Comparison of ENCODE assay signal across 18 cellular contexts in the genomic region with DNA sequence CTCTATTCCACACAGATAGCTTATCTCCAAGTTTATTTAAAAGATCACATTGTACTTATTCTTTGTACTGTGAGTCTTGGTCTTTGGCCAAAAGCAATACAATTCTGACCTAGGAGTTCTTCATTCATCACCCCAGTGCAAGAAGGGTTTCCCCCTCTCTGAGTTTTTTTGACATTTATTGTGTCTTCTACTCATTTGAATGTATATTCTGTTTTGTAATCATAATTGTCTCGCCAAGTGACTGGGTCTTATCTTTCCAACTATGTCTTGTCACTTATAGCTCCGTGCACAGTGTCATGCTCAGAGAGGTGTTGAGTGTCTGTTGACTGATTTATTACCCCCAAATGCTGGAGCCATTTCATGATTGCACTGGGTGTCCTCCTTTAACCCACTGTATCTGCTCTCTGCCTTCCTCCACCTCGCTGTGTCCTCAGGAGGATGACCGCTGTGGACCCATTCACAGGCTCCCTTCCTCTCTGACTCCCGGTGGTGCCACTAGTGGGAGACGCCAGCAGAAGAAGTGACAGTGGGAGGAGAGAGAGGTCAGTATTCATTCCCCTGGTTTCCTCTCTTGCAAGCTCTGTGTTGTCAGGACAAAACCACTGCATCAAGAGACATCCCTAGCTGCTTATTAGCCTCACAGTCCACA. TPM values are rescaled to one million over a fixed set of nuclear protein-coding genes. Genes with fewer than 3 reads are reported as not detected.
A peak's percentile ranks its signal among the peaks of the same experiment; 100 is the strongest.
DNase-seq lines count a peak whose midpoint lies in the region; ATAC-seq, FAIRE-seq and TF ChIP-seq lines count a peak whose summit lies in the region.
"Had no signal": no experiment of that assay in that cellular context is flagged by ENCODE, and none has a peak within 500 bp of the region (broad histone marks: within the 10 kb centered on the region; RNA-seq: fewer than 3 reads in every experiment).

No MANE protein-coding gene starts in this region.

- TF ChIP-seq RAD21 in IMR-90 (IDR thresholded peaks at IDR 0.05; ENCODE audit: low read length): no peak
- TF ChIP-seq RAD21 in SK-N-SH (IDR thresholded peaks at IDR 0.05; ENCODE audit: low read length): no peak

- H3K4me3 ChIP-seq in IMR-90 (ENCODE audit: insufficient read depth, low read depth, low read length) (no peak overlapping the region), bronchial epithelial cell (ENCODE audit: low read depth, low read length) (no peak overlapping the region), hepatocyte (no peak overlapping the region), SK-N-SH (ENCODE audit: low read depth in 2 of 2, low read length in 1 of 2) (no peak overlapping the region)
- H3K4me3 ChIP-seq: GM23338, Peyer's patch had no signal

- H3K79me2 ChIP-seq in hepatocyte (no peaks in the 10 kb centered on the region), SK-N-SH (ENCODE audit: insufficient read depth) (no peaks in the 10 kb centered on the region)

- H4K8ac ChIP-seq in IMR-90 (ENCODE audit: low read depth in 2 of 2, low read length in 2 of 2): no peak overlapping the region; a peak in 1 of 4 replicates

- H3K9me2 ChIP-seq in hepatocyte (replicated peaks; ENCODE audit: insufficient read depth) (no peaks in the 10 kb centered on the region), SK-N-SH (no peaks in the 10 kb centered on the region)

- 0 out of 3 replicates have a peak overlapping the region, but pooled peaks have one; percentile 24 for H2BK15ac ChIP-seq in IMR-90 (ENCODE audit: low read depth, low read length)

- intact Hi-C loops in IMR-90 (cut with micrococcal nuclease): no loop called here

- peak; percentile 18 for FAIRE-seq in bronchial epithelial cell (lab: Jason Lieb, UNC)
- FAIRE-seq: GM12891 had no signal

- no peak overlapping the region for H3K14ac ChIP-seq in IMR-90 (replicated peaks; ENCODE audit: low read depth, low read length)

- peak; percentile 16; the same call in 1 of the 2 replicates for ATAC-seq in IMR-90 (ENCODE audit: low read depth)
- ATAC-seq in HG02623 (IDR thresholded peaks at IDR 0.05; ENCODE audit: unreplicated experiment): no peak
- ATAC-seq in HG02678 (IDR thresholded peaks at IDR 0.05; ENCODE audit: unreplicated experiment): no peak
- ATAC-seq: GM23338 had no signal

- H3K36me3 ChIP-seq in IMR-90 (ENCODE audit: control insufficient read depth, insufficient read depth, low read length): no peaks in the 10 kb centered on the region
- H3K36me3 ChIP-seq in bronchial epithelial cell (ENCODE audit: control insufficient read depth, insufficient read depth, low read length): no peaks in the 10 kb centered on the region
- H3K36me3 ChIP-seq in hepatocyte (replicated peaks; ENCODE audit: insufficient read depth, low read depth): no peaks in the 10 kb centered on the region
- no peaks in the 10 kb centered on the region for H3K36me3 ChIP-seq in SK-N-SH (replicated peaks in 1 of 2; ENCODE audit: control insufficient read depth in 1 of 2, insufficient read depth in 2 of 2, low read length in 1 of 2)
- H3K36me3 ChIP-seq: Peyer's patch had no signal

- H3K9ac ChIP-seq in IMR-90 (ENCODE audit: low read depth, low read length) (no peak overlapping the region), SK-N-SH (no peak overlapping the region)

- H3K79me1 ChIP-seq in IMR-90 (ENCODE audit: low read depth in 1 of 2, low read length in 2 of 2): peaks cover 0 to 17% of the 10 kb centered on the region in 2 experiments; a peak in 2 of 4 replicates

- H3K4me2 ChIP-seq in IMR-90 (ENCODE audit: low read depth, low read length) (no peak overlapping the region), hepatocyte (peak overlapping the region; percentile 22), SK-N-SH (no peak overlapping the region)
- H3K4me2 ChIP-seq: GM23338 had no signal

- H2BK20ac ChIP-seq in IMR-90 (ENCODE audit: low read depth, low read length): peak overlapping the region; percentile 9; the same call in 1 of the 2 replicates

- TF ChIP-seq POLR2A in IMR-90 (IDR thresholded peaks at IDR 0.05; ENCODE audit: low read depth, low read length): no peak

- CTCF ChIA-PET in IMR-90 (lab: Yijun Ruan, JAX): no interaction called here
- CTCF ChIA-PET in SK-N-SH (lab: Yijun Ruan, JAX): interaction anchor here (0.9 to 1.7 kb wide), 3 partner anchors 9 to 23 kb away, joined by 3 to 6 read pairs (median 3); no protein-coding TSS in a partner anchor

- in situ Hi-C loops in IMR-90 (cut with MboI; ENCODE audit: low sequenced_read_pairs): no loop called here

- H2BK120ac ChIP-seq in IMR-90 (ENCODE audit: low read depth, low read length): peak overlapping the region; percentile 16; the same call in 1 of the 2 replicates

- H3F3A ChIP-seq in SK-N-SH (replicated peaks; ENCODE audit: insufficient read depth): no peaks in the 10 kb centered on the region

- no peak overlapping the region; the same call in 1 of the 2 replicates for H4K91ac ChIP-seq in IMR-90 (ENCODE audit: insufficient read depth, low read depth, low read length)

- dilution Hi-C loops in IMR-90 (cut with HindIII; ENCODE audit: low sequenced_read_pairs, unreplicated experiment): no loop called here

- no peak for DNase-seq in IMR-90
- DNase-seq in bronchial epithelial cell (ENCODE audit: low read depth): no peak
- no peak for DNase-seq in hepatocyte (ENCODE audit: low spot score)
- DNase-seq in NCI-H1436 (lab: John Stamatoyannopoulos, UW): no peak
- no peak for DNase-seq in SK-N-SH
- DNase-seq: Calu3; CD4-positive, CD25-positive, alpha-beta regulatory T cell; DMS79; NCI-H1092; NCI-H1694 treated with DMSO at 0.1 percent for 48 hours; NCI-H446; Peyer's patch; SHP77 treated with DMSO at 0.1 percent for 48 hours had no signal

- no TSS peak for BruUV-seq in IMR-90 (replicated peaks; lab: Mats Ljungman, UMichigan)

- no peak overlapping the region; the same call in 1 of the 2 replicates for H2AK5ac ChIP-seq in IMR-90 (ENCODE audit: low read depth, low read length)

- H2AFZ ChIP-seq in IMR-90 (replicated peaks; ENCODE audit: low read length, poor library complexity) (peak overlapping the region; percentile 52), hepatocyte (no peak overlapping the region), SK-N-SH (ENCODE audit: low read depth) (no peak overlapping the region)
- H2AFZ ChIP-seq: GM23338 had no signal

- H2BK5ac ChIP-seq in IMR-90 (ENCODE audit: low read depth, low read length, poor library complexity, severe bottlenecking): no peak overlapping the region

- peaks cover 9% of the 10 kb centered on the region for H3K4me1 ChIP-seq in IMR-90 (ENCODE audit: control insufficient read depth, insufficient read depth, low read length)
- no peaks in the 10 kb centered on the region for H3K4me1 ChIP-seq in hepatocyte (ENCODE audit: insufficient read depth)
- no peaks in the 10 kb centered on the region for H3K4me1 ChIP-seq in SK-N-SH (ENCODE audit: control insufficient read depth in 1 of 2, insufficient read depth in 2 of 2, low read depth in 1 of 2, low read length in 1 of 2)
- H3K4me1 ChIP-seq: Peyer's patch had no signal

- TF ChIP-seq CTCF in C4-2B (conservative IDR thresholded peaks at IDR 0.05) (no peak), IMR-90 (conservative IDR thresholded peaks at IDR 0.05; ENCODE audit: low read depth, low read length) (no peak), bronchial epithelial cell (IDR thresholded peaks at IDR 0.05; ENCODE audit: insufficient read depth, low read length, severe bottlenecking) (no peak), hepatocyte (IDR thresholded peaks at IDR 0.05; ENCODE audit: poor library complexity) (no peak), SK-N-SH (IDR thresholded peaks at IDR 0.05) (no peak)

- H3K9me1 ChIP-seq in IMR-90 (ENCODE audit: insufficient read depth, low read length): peaks cover 7% of the 10 kb centered on the region

- H3K27me3 ChIP-seq in IMR-90 (ENCODE audit: control insufficient read depth, insufficient read depth, low read length) (peaks cover 9% of the 10 kb centered on the region; the same call in 1 of the 2 replicates), bronchial epithelial cell (ENCODE audit: control insufficient read depth, insufficient read depth, low read length) (peaks cover 2% of the 10 kb centered on the region), hepatocyte (no peaks in the 10 kb centered on the region), SK-N-SH (ENCODE audit: insufficient read depth) (no peaks in the 10 kb centered on the region)
- H3K27me3 ChIP-seq: Peyer's patch had no signal

- no peak overlapping the region for H2AK9ac ChIP-seq in IMR-90 (replicated peaks; ENCODE audit: low read depth, low read length, poor library complexity)

- H3K18ac ChIP-seq in IMR-90 (ENCODE audit: low read depth, low read length): no peak overlapping the region; the same call in 1 of the 2 replicates

- no CpG with 5 or more reads among the region's 6 CpGs for WGBS in IMR-90 (ENCODE audit: extremely low coverage in 2 of 2, insufficient read length in 1 of 2), 2 experiments
- WGBS in hepatocyte (ENCODE audit: low lambda C conversion rate, missing lambda C conversion rate): 46% methylated on average over 6 of the region's 6 CpGs
- 79% methylated on average over 6 of the region's 6 CpGs for WGBS in SK-N-SH (ENCODE audit: low lambda C conversion rate)

- H3K23ac ChIP-seq in IMR-90 (ENCODE audit: low read depth, low read length): 0 out of 2 replicates have a peak overlapping the region, but pooled peaks have one; percentile 54

- H4K5ac ChIP-seq in IMR-90 (ENCODE audit: low read depth, low read length): no peak overlapping the region

- H3K9me3 ChIP-seq in IMR-90 (ENCODE audit: control insufficient read depth, insufficient read depth, low read length) (no peaks in the 10 kb centered on the region), hepatocyte (ENCODE audit: low read depth) (no peaks in the 10 kb centered on the region), SK-N-SH (no peaks in the 10 kb centered on the region)
- H3K9me3 ChIP-seq: Peyer's patch had no signal

- no peak overlapping the region for H3K56ac ChIP-seq in IMR-90 (ENCODE audit: extremely low read depth, insufficient read depth, low read length)

- H3K27ac ChIP-seq in C4-2B: peak overlapping the region; percentile 61
- no peak overlapping the region for H3K27ac ChIP-seq in IMR-90 (ENCODE audit: insufficient read depth, low read length)
- H3K27ac ChIP-seq in hepatocyte: no peak overlapping the region
- no peak overlapping the region for H3K27ac ChIP-seq in SK-N-SH (ENCODE audit: low read depth in 2 of 2, low read length in 1 of 2)
- H3K27ac ChIP-seq: Peyer's patch had no signal

- H4K20me1 ChIP-seq in IMR-90 (ENCODE audit: insufficient read depth, low read length) (no peaks in the 10 kb centered on the region; the same call in 1 of the 2 replicates), hepatocyte (ENCODE audit: insufficient read depth, poor library complexity, severe bottlenecking) (no peaks in the 10 kb centered on the region), SK-N-SH (ENCODE audit: insufficient read depth) (no peaks in the 10 kb centered on the region)

- POLR2A ChIA-PET in IMR-90 (lab: Charles Lee; ENCODE audit: unreplicated experiment) (no interaction called here), SK-N-SH (lab: Yijun Ruan, JAX) (no interaction called here)

- TF ChIP-seq EP300 in SK-N-SH (IDR thresholded peaks at IDR 0.05; ENCODE audit: borderline replicate concordance in 1 of 2, low read depth in 1 of 2, low read length in 1 of 2): no peak

- H3K4ac ChIP-seq in IMR-90 (ENCODE audit: low read depth, low read length): peak overlapping the region; percentile 49

RNA-seq across cellular contexts. Expression of a gene that starts 11.2 kb away (rescaled TPM):
- total RNA-seq in IMR-90 (2012; rRNA removed): 487 and 522 TPM in 2 replicates
- 206 and 225 TPM in 2 replicates for polyA plus RNA-seq in IMR-90 (2012; rRNA removed)
- 126 and 196 TPM in 2 replicates for polyA plus RNA-seq in IMR-90 (2012; cell fraction: cytosol; rRNA removed)
- 1,045 and 1,428 TPM in 2 replicates for polyA plus RNA-seq in IMR-90 (2012; cell fraction: nucleus; rRNA removed; ENCODE audit: low replicate concordance)
- total RNA-seq in bronchial epithelial cell: 69.4 and 71.6 TPM in 2 replicates
- total RNA-seq in hepatocyte: 63.0 and 78.2 TPM in 2 replicates
- 18.5 and 25.6 TPM in 2 replicates for polyA plus RNA-seq in hepatocyte
- 225 and 229 TPM in 2 replicates for polyA plus RNA-seq in SK-N-SH (2012; rRNA removed)
- polyA plus RNA-seq in SK-N-SH (2012; cell fraction: cytosol; rRNA removed): 101 and 117 TPM in 2 replicates
- polyA plus RNA-seq in SK-N-SH (2012; cell fraction: nucleus; rRNA removed): 1,118 and 1,202 TPM in 2 replicates
